26 cellular contexts compared by ENCODE assay signal in genomic region chr2:99388892-99389291, GRCh38.
"Had no signal": no experiment of that assay in that cellular context is flagged by ENCODE, and none has a peak within 500 bp of the region (broad histone marks: within the 10 kb centered on the region; RNA-seq: fewer than 3 reads in every experiment).

No MANE protein-coding gene starts in this region.

- H3K36me3 ChIP-seq: ovary had no signal

- H3K4me1 ChIP-seq: suprapubic skin had no signal

- DNase-seq: activated CD8-positive, alpha-beta memory T cell treated with anti-CD3 and anti-CD28 coated beads for 24 hours; activated CD8-positive, alpha-beta memory T cell treated with anti-CD3 and anti-CD28 coated beads, Interleukin-2, amount 50 U/mL, for 4 hours; activated gamma-delta T cell; activated T-cell treated with anti-CD3 and anti-CD28 coated beads, Interleukin-2, amount 50 U/mL, for 48 hours; anterior cingulate cortex; central memory CD4-positive, alpha-beta T cell; dorsolateral prefrontal cortex; kidney; ovary; right lobe of liver; stimulated activated CD4-positive, alpha-beta T cell treated with anti-CD3 and anti-CD28 coated beads, Interleukin-15, amount 100 ng/mL, for 24 hours; stomach; T-cell; T1000; transverse colon had no signal

- H3K9me3 ChIP-seq: esophagus muscularis mucosa, gastroesophageal sphincter, neutrophil, ovary, right lobe of liver, stomach, suprapubic skin, transverse colon had no signal

- H3K27me3 ChIP-seq: dorsolateral prefrontal cortex, esophagus muscularis mucosa, gastroesophageal sphincter, neutrophil, ovary, right lobe of liver, stomach, suprapubic skin, transverse colon had no signal

- H3K27ac Mint-ChIP-seq: activated naive CD4-positive, alpha-beta T cell treated with anti-CD3 and anti-CD28 coated beads, Interleukin-2, amount 50 U/mL, for 24 hours; natural killer cell treated with Interleukin-12 subunit alpha and Interleukin-12 subunit beta and Interleukin-15 and Interleukin-18, amount 100 ng/mL, for 72 hours; WTC11 had no signal

- H3K4me3 Mint-ChIP-seq: activated naive CD4-positive, alpha-beta T cell treated with anti-CD3 and anti-CD28 coated beads, Interleukin-2, amount 50 U/mL, for 24 hours; brain; natural killer cell treated with Interleukin-12 subunit alpha and Interleukin-12 subunit beta and Interleukin-15 and Interleukin-18, amount 100 ng/mL, for 72 hours; stimulated activated memory B cell treated with anti-CD40 and anti-IgM and Interleukin-4, amounts not matched to agents 10 μg/mL and 1 μg/mL and 100 μg/mL, for 72 hours; T-cell; WTC11 had no signal

- ATAC-seq: natural killer cell treated with Interleukin-12 subunit alpha and Interleukin-12 subunit beta and Interleukin-15 and Interleukin-18, amount 100 ng/mL, for 72 hours; right lobe of liver; stimulated activated memory B cell treated with anti-CD40 and anti-IgM and Interleukin-4, amounts not matched to agents 10 μg/mL and 1 μg/mL and 100 μg/mL, for 72 hours; T-cell; WTC11 had no signal

- H3K4me3 ChIP-seq: dorsolateral prefrontal cortex, esophagus muscularis mucosa, gastroesophageal sphincter, lung, ovary, right lobe of liver, smooth muscle cell, stomach, suprapubic skin, transverse colon had no signal

- H3K9me3 Mint-ChIP-seq: activated naive CD4-positive, alpha-beta T cell treated with anti-CD3 and anti-CD28 coated beads, Interleukin-2, amount 50 U/mL, for 24 hours; brain; natural killer cell treated with Interleukin-12 subunit alpha and Interleukin-12 subunit beta and Interleukin-15 and Interleukin-18, amount 100 ng/mL, for 72 hours; stimulated activated memory B cell treated with anti-CD40 and anti-IgM and Interleukin-4, amounts not matched to agents 10 μg/mL and 1 μg/mL and 100 μg/mL, for 72 hours; T-cell; WTC11 had no signal

- H3K27ac ChIP-seq: esophagus muscularis mucosa, gastroesophageal sphincter, neutrophil, ovary, right lobe of liver, stomach, suprapubic skin, transverse colon had no signal

- H3K27me3 Mint-ChIP-seq: activated naive CD4-positive, alpha-beta T cell treated with anti-CD3 and anti-CD28 coated beads, Interleukin-2, amount 50 U/mL, for 24 hours; natural killer cell treated with Interleukin-12 subunit alpha and Interleukin-12 subunit beta and Interleukin-15 and Interleukin-18, amount 100 ng/mL, for 72 hours; stimulated activated memory B cell treated with anti-CD40 and anti-IgM and Interleukin-4, amounts not matched to agents 10 μg/mL and 1 μg/mL and 100 μg/mL, for 72 hours; T-cell had no signal

- H3K4me1 Mint-ChIP-seq: brain; stimulated activated memory B cell treated with anti-CD40 and anti-IgM and Interleukin-4, amounts not matched to agents 10 μg/mL and 1 μg/mL and 100 μg/mL, for 72 hours; WTC11 had no signal
